In the genomic region with DNA sequence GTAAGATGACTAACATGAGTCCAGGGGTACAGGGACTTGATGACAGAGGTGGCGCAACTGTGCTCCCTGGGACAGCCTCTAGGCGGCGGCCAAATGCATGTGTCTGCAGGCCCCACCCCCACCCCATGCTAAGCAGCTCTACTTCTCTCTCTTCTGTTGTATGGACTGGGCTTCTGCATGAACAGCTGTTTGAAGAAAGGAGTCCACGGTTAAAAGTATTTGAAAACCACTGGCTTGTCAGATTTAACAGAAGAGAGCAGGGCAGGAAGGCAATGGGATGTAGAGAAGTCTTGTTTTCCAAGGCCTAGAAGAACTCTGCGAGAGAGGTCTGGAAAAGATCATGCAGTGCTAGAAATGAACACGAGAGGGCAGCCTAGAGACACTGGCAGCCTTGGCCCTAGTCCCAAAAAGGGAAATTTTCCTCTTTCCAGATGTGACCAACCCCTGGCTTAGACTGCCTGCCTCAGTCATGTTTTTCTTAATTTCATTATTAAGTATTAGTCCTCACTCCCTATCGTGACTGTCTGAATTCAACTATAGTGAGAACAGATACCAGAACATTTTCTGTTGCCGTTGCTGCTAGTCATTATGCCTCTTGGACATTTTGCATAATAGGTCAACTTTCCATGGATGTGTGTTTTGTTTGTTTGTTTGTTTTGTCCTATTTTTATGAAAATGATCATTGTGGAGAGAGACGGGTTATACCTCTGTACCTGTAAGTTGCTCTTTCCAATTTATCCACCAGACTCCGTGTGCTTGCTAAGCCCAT, we compare ENCODE assay signal across 8 cellular contexts.
DNase-seq lines count a peak whose midpoint lies in the region; ATAC-seq and TF ChIP-seq lines count a peak whose summit lies in the region.

No MANE protein-coding gene starts in this region.

- DNase-seq in Caki2 (ENCODE audit: low read depth): peak; percentile 50
- peak; percentile 33 for DNase-seq in HS-5 (ENCODE audit: low read depth)
- peak; percentile 36 to 81 for DNase-seq in SJCRH30
- DNase-seq in activated gamma-delta T cell treated with anti-CD3 and anti-CD28 coated beads, Interleukin-2, amount 50 U/mL, for 16 hours (ENCODE audit: low read depth): peak; percentile 31
- DNase-seq in cardiac muscle cell (ENCODE audit: low read depth in 1 of 2, low spot score in 1 of 2): peak; percentile 70 to 71
- no peak for DNase-seq in sigmoid colon
- no peak for DNase-seq in NCI-H1048 (lab: John Stamatoyannopoulos, UW)

- in situ Hi-C loops in Caki2 (cut with HindIII; ENCODE audit: low pct_unique_long_range_greater_than_20kb, low sequenced_read_pairs): no loop called here

- TF ChIP-seq EP300 in sigmoid colon (IDR thresholded peaks at IDR 0.05): no peak

- intact Hi-C loops in sigmoid colon (cut with DNase I): no loop called here

- H3K9me3 ChIP-seq in SJCRH30 (replicated peaks) (no peaks in the 10 kb centered on the region), cardiac muscle cell (ENCODE audit: low read depth) (no peaks in the 10 kb centered on the region), sigmoid colon (no peaks in the 10 kb centered on the region)

- H3K4me3 ChIP-seq in SJCRH30: no peak overlapping the region
- no peak overlapping the region for H3K4me3 ChIP-seq in cardiac muscle cell
- no peak overlapping the region for H3K4me3 ChIP-seq in sigmoid colon

- H3K27ac ChIP-seq in SJCRH30 (no peak overlapping the region), cardiac muscle cell (no peak overlapping the region), sigmoid colon (no peak overlapping the region)

- H3K36me3 ChIP-seq in SJCRH30 (no peaks in the 10 kb centered on the region), cardiac muscle cell (no peaks in the 10 kb centered on the region), sigmoid colon (no peaks in the 10 kb centered on the region)

- TF ChIP-seq CTCF in cardiac muscle cell (IDR thresholded peaks at IDR 0.05; ENCODE audit: low read depth, low read length) (peak; percentile 92), sigmoid colon (IDR thresholded peaks at IDR 0.05) (peak; percentile 23 to 76 (median 34))

- WGBS in sigmoid colon, 2 donors: 63 to 68% methylated on average over 10 of the region's 10 CpGs

- H3K4me1 ChIP-seq in SJCRH30 (peaks cover 21% of the 10 kb centered on the region), cardiac muscle cell (ENCODE audit: low read depth) (no peaks in the 10 kb centered on the region), sigmoid colon (peaks cover 0 to 18% (median 11%) of the 10 kb centered on the region in 4 donors)

- TF ChIP-seq POLR2A in sigmoid colon (IDR thresholded peaks at IDR 0.05): no peak

- ATAC-seq in GM19452 (IDR thresholded peaks at IDR 0.05; ENCODE audit: unreplicated experiment): peak; percentile 76

- H3K27me3 ChIP-seq in SJCRH30: no peaks in the 10 kb centered on the region
- no peaks in the 10 kb centered on the region for H3K27me3 ChIP-seq in cardiac muscle cell
- H3K27me3 ChIP-seq in sigmoid colon: no peaks in the 10 kb centered on the region

Comparison
In these comparisons a context has a peak if more than half of its experiments do, and no peak if none do; other contexts are left out.
1. DNase-seq: peak in Caki2 (single experiment), HS-5 (single experiment), SJCRH30 (2 of 2), activated gamma-delta T cell treated with anti-CD3 and anti-CD28 coated beads, Interleukin-2, amount 50 U/mL, for 16 hours (single experiment) and cardiac muscle cell (2 of 2); none in sigmoid colon (single experiment) and NCI-H1048 (single experiment).